Comparison of ENCODE assay signal across 10 cellular contexts in genomic region chr7:47535704-47536628, GRCh38. TPM values are rescaled to one million over a fixed set of nuclear protein-coding genes. Genes with fewer than 3 reads are reported as not detected.
A peak's percentile ranks its signal among the peaks of the same experiment; 100 is the strongest.
DNase-seq lines count a peak whose midpoint lies in the region; ATAC-seq and TF ChIP-seq lines count a peak whose summit lies in the region.
"Had no signal": no experiment of that assay in that cellular context is flagged by ENCODE, and none has a peak within 500 bp of the region (broad histone marks: within the 10 kb centered on the region; RNA-seq: fewer than 3 reads in every experiment).

No MANE protein-coding gene starts in this region.

- ATAC-seq in body of pancreas = no peak
- ATAC-seq in activated T-cell treated with anti-CD3 and anti-CD28 coated beads, Interleukin-2, amount 50 U/mL, for 4 hours = no peak

- TF ChIP-seq CTCF in brain microvascular endothelial cell (IDR thresholded peaks at IDR 0.05; ENCODE audit: low read depth, low read length, missing control alignments) (no peak), liver (IDR thresholded peaks at IDR 0.05; ENCODE audit: low read depth, low read length, missing input control) (no peak), smooth muscle cell (IDR thresholded peaks at IDR 0.05; ENCODE audit: borderline replicate concordance, insufficient read depth, poor library complexity, severe bottlenecking) (no peak), body of pancreas (IDR thresholded peaks at IDR 0.05) (no peak)

- H3K27ac ChIP-seq in brain microvascular endothelial cell (no peak overlapping the region), liver (ENCODE audit: low read depth in 1 of 2, low read length in 2 of 2) (peak overlapping the region; percentile 75 to 76), smooth muscle cell (ENCODE audit: low read depth) (peak overlapping the region; percentile 95), body of pancreas (peak overlapping the region in 1 of 4 donors; percentile 38)

- H3K9me3 ChIP-seq in liver (ENCODE audit: control insufficient read depth in 4 of 4, low read length in 3 of 4) = no peaks in the 10 kb centered on the region
- H3K9me3 ChIP-seq in smooth muscle cell (replicated peaks; ENCODE audit: low read depth) = no peaks in the 10 kb centered on the region
- no peaks in the 10 kb centered on the region for H3K9me3 ChIP-seq in body of pancreas
- H3K9me3 ChIP-seq: sigmoid colon had no signal

- peaks cover 18 to 63% (median 44%) of the 10 kb centered on the region in 4 donors for H3K4me1 ChIP-seq in liver (ENCODE audit: control insufficient read depth in 4 of 4, insufficient read depth in 4 of 4, low read length in 3 of 4)
- peaks cover 51% of the 10 kb centered on the region for H3K4me1 ChIP-seq in smooth muscle cell (ENCODE audit: low read depth)
- H3K4me1 ChIP-seq in body of pancreas = peaks cover 23% of the 10 kb centered on the region

- H4K20me1 ChIP-seq in smooth muscle cell (ENCODE audit: low read depth) = peaks cover 12% of the 10 kb centered on the region

- H3K9ac ChIP-seq in liver (ENCODE audit: low read depth in 1 of 2, low read length in 2 of 2) (peak overlapping the region in 1 of 2 donors; percentile 56), smooth muscle cell (ENCODE audit: low read depth) (peak overlapping the region; percentile 18)

- WGBS in liver = 41% methylated on average over 23 of the region's 23 CpGs
- 14% methylated on average over 23 of the region's 23 CpGs for WGBS in smooth muscle cell (ENCODE audit: low lambda C conversion rate)
- 84 to 97% methylated on average over 19 to 23 of the region's 23 CpGs for WGBS in body of pancreas, 2 donors

- H3K4me2 ChIP-seq in smooth muscle cell = peak overlapping the region; percentile 98

- TF ChIP-seq RAD21 in liver (IDR thresholded peaks at IDR 0.05) = peak in 1 of 2 donors; percentile 37

- peaks cover 12% of the 10 kb centered on the region for H3K27me3 Mint-ChIP-seq in activated T-cell treated with anti-CD3 and anti-CD28 coated beads, Interleukin-2, amount 50 U/mL, for 4 hours (ENCODE audit: low read depth)

- in situ Hi-C loops in brain microvascular endothelial cell (cut with HindIII; ENCODE audit: low pct_ligation_motif_present, low sequenced_read_pairs) = no loop called here

- H3K4me3 ChIP-seq in brain microvascular endothelial cell (ENCODE audit: low read depth, low read length) (peak overlapping the region; percentile 77), liver (ENCODE audit: low read depth in 1 of 3, low read length in 3 of 3) (peak overlapping the region; percentile 24 to 68 (median 65)), smooth muscle cell (peak overlapping the region; percentile 63), body of pancreas (no peak overlapping the region)

- H3K79me2 ChIP-seq in smooth muscle cell (ENCODE audit: low read depth) = peaks cover 68% of the 10 kb centered on the region

- H2AFZ ChIP-seq in smooth muscle cell (ENCODE audit: low read depth) = no peak overlapping the region

- TF ChIP-seq POLR2A in body of pancreas (IDR thresholded peaks at IDR 0.05) = no peak

- no peak overlapping the region for H3K4me3 Mint-ChIP-seq in activated T-cell treated with anti-CD3 and anti-CD28 coated beads, Interleukin-2, amount 50 U/mL, for 4 hours

- H3K4me1 Mint-ChIP-seq in activated T-cell treated with anti-CD3 and anti-CD28 coated beads, Interleukin-2, amount 50 U/mL, for 4 hours (ENCODE audit: low read depth) = no peaks in the 10 kb centered on the region

- H3K36me3 ChIP-seq in brain microvascular endothelial cell (replicated peaks) (no peaks in the 10 kb centered on the region), liver (ENCODE audit: control insufficient read depth in 4 of 4, insufficient read depth in 3 of 4, low read depth in 1 of 4, low read length in 3 of 4) (no peaks in the 10 kb centered on the region), smooth muscle cell (ENCODE audit: low read depth) (no peaks in the 10 kb centered on the region), body of pancreas (replicated peaks in 1 of 2; ENCODE audit: insufficient read depth in 1 of 2, low read depth in 2 of 2) (no peaks in the 10 kb centered on the region)
- H3K36me3 ChIP-seq: sigmoid colon had no signal

- DNase-seq in HuH-7.5 (ENCODE audit: low spot score) (peak; percentile 63), brain microvascular endothelial cell (no peak), smooth muscle cell (lab: John Stamatoyannopoulos, UW; ENCODE audit: unreplicated experiment) (no peak), iPS-NIHi11 (ENCODE audit: low spot score) (no peak), body of pancreas (no peak)
- DNase-seq in stimulated activated CD4-positive, alpha-beta T cell treated with anti-CD3 and anti-CD28 coated beads, Interleukin-15, amount 100 ng/mL, for 24 hours = no peak
- no peak for DNase-seq in activated T-cell treated with anti-CD3 and anti-CD28 coated beads, Interleukin-2, amount 50 U/mL, for 4 hours
- DNase-seq: NCI-H1105, sigmoid colon had no signal

- H3K27me3 ChIP-seq in brain microvascular endothelial cell (replicated peaks) (no peaks in the 10 kb centered on the region), liver (ENCODE audit: control insufficient read depth in 4 of 4, insufficient read depth in 4 of 4, low read length in 3 of 4) (no peaks in the 10 kb centered on the region), smooth muscle cell (ENCODE audit: low read depth) (no peaks in the 10 kb centered on the region), body of pancreas (no peaks in the 10 kb centered on the region)
- H3K27me3 ChIP-seq: sigmoid colon had no signal

- intact Hi-C loops in body of pancreas (cut with DNase I) = no loop called here

- peaks cover 30% of the 10 kb centered on the region for H3F3A ChIP-seq in smooth muscle cell (ENCODE audit: low read depth)

- H3K9me3 Mint-ChIP-seq in activated T-cell treated with anti-CD3 and anti-CD28 coated beads, Interleukin-2, amount 50 U/mL, for 4 hours = no peaks in the 10 kb centered on the region

- no peaks in the 10 kb centered on the region for H3K36me3 Mint-ChIP-seq in activated T-cell treated with anti-CD3 and anti-CD28 coated beads, Interleukin-2, amount 50 U/mL, for 4 hours (ENCODE audit: insufficient read depth)

TF ChIP-seq in liver, 16 proteins besides CTCF, POLR2A, EP300 and RAD21 (continues in another document):
- no peak for TF ChIP-seq HNF4G (IDR thresholded peaks at IDR 0.05)
- no peak for TF ChIP-seq TAF1 (conservative IDR thresholded peaks at IDR 0.05)
- no peak for TF ChIP-seq ZBTB33 (IDR thresholded peaks at IDR 0.05)
- no peak for TF ChIP-seq GABPA (IDR thresholded peaks at IDR 0.05 in 1 of 2, conservative IDR thresholded peaks at IDR 0.05 in 1 of 2)
- peak; percentile 39 for TF ChIP-seq SP1 (IDR thresholded peaks at IDR 0.05)
- TF ChIP-seq MAX (IDR thresholded peaks at IDR 0.05) = no peak
- peak; percentile 49 for TF ChIP-seq YY1 (IDR thresholded peaks at IDR 0.05)
- no peak for TF ChIP-seq NR2F2 (IDR thresholded peaks at IDR 0.05)
- TF ChIP-seq REST (IDR thresholded peaks at IDR 0.05) = no peak
- TF ChIP-seq ATF3 (IDR thresholded peaks at IDR 0.05) = no peak

RNA-seq across cellular contexts. Expression of gene TNS3, which starts 45.9 kb away (rescaled TPM):
- 100 to 1,000 TPM in 1 of 2 donors, 10 to 100 TPM in 1; 27.8 to 100 TPM for total RNA-seq in liver
- 10 to 100 TPM; 16.8 to 31.2 TPM for polyA plus RNA-seq in liver
- total RNA-seq in smooth muscle cell = 46.6 and 50.5 TPM in 2 replicates
- polyA plus RNA-seq in smooth muscle cell = 27.5 and 32.6 TPM in 2 replicates
- total RNA-seq in body of pancreas = 100 to 1,000 TPM; 100 to 265 TPM
- total RNA-seq in activated T-cell treated with anti-CD3 and anti-CD28 coated beads, Interleukin-2, amount 50 U/mL, for 4 hours = 1 to 10 TPM; 2.6 to 3.4 (median 3.2) TPM

Comparison
In these comparisons a context has a peak if more than half of its experiments do, and no peak if none do; other contexts are left out.
1. H3K4me3 ChIP-seq: peak in brain microvascular endothelial cell (single experiment), liver (3 of 3) and smooth muscle cell (single experiment); none in body of pancreas (0 of 2).
2. RNA of gene TNS3, which starts 45.9 kb away (total RNA-seq): 100 to 265 TPM in body of pancreas, 27.8 to 100 TPM in liver and 46.6 to 50.5 TPM in smooth muscle cell; 2.6 to 3.4 TPM in activated T-cell treated with anti-CD3 and anti-CD28 coated beads, Interleukin-2, amount 50 U/mL, for 4 hours; every median in the first group is over 4 times any median in the second.